ENCODE assay signal across 8 cellular contexts in genomic region chr6:68634503-68635411, GRCh38. TPM values are rescaled to one million over a fixed set of nuclear protein-coding genes. Genes with fewer than 3 reads are reported as not detected.
A peak's percentile ranks its signal among the peaks of the same experiment; 100 is the strongest.
DNase-seq lines count a peak whose midpoint lies in the region; ATAC-seq and TF ChIP-seq lines count a peak whose summit lies in the region.

ADGRB3 (plus strand) TSS chr6:68635282; CDS start chr6:68638676, 3,394 bp downstream.

- H3K79me2 ChIP-seq in H9 (ENCODE audit: insufficient read depth, low read length) = no peaks in the 10 kb centered on the region

- no peaks in the 10 kb centered on the region for H3K79me1 ChIP-seq in H9 (ENCODE audit: insufficient read depth, low read depth, low read length, poor library complexity, severe bottlenecking)

- H3K36me3 ChIP-seq in MG63 (no peaks in the 10 kb centered on the region), RWPE2 (ENCODE audit: low read depth) (no peaks in the 10 kb centered on the region), ovary (no peaks in the 10 kb centered on the region)

- no peak within 1 kb of the TSS for H4K5ac ChIP-seq in H9 (ENCODE audit: insufficient read length, low read depth, low read length)

- intact Hi-C loops in left ventricle myocardium superior (cut with micrococcal nuclease) = loop anchor here (5.0 kb wide), 1 partner anchor 143 kb away; no protein-coding TSS in a partner anchor
- intact Hi-C loops in ovary (cut with DNase I) = no loop called here

- no peak within 1 kb of the TSS for H2AK5ac ChIP-seq in H9 (ENCODE audit: insufficient read length, low read length)

- H3K9me3 Mint-ChIP-seq in H9 = no peaks in the 10 kb centered on the region; a peak in 3 of 5 replicates

- H3K9me3 ChIP-seq in H9 (ENCODE audit: control insufficient read depth, low read depth, low read length) (no peaks in the 10 kb centered on the region), MG63 (no peaks in the 10 kb centered on the region), RWPE2 (ENCODE audit: severe bottlenecking) (no peaks in the 10 kb centered on the region), ovary (no peaks in the 10 kb centered on the region)

- no peak within 1 kb of the TSS for H4K8ac ChIP-seq in H9 (replicated peaks; ENCODE audit: insufficient read length, low read depth, low read length)

- DNase-seq in GM10248 (ENCODE audit: extremely low spot score) (peak; percentile 57), H9 (peak; percentile 77), MG63 (peak; percentile 66), RWPE2 (ENCODE audit: low spot score) (peak; percentile 51), astrocyte of the hippocampus (ENCODE audit: low read depth, low spot score) (peak; percentile 95), left ventricle myocardium superior (peak; percentile 88), ovary (peak; percentile 82 to 87 (median 85))

- H3K4me1 Mint-ChIP-seq in H9 = peaks cover 22 to 25% of the 10 kb centered on the region in 2 experiments

- H2BK120ac ChIP-seq in H9 (ENCODE audit: low read depth, low read length, poor library complexity, severe bottlenecking) = no peak within 1 kb of the TSS

- no peak within 1 kb of the TSS for H3K18ac ChIP-seq in H9 (ENCODE audit: insufficient read length, low read depth, low read length)

- H3K9ac ChIP-seq in H9 (ENCODE audit: extremely low read depth, insufficient read length, low read length) = peak within 1 kb of the TSS; percentile 78

- no peak within 1 kb of the TSS for H3K27ac ChIP-seq in H9 (ENCODE audit: insufficient read length, low read depth, low read length)
- no peak within 1 kb of the TSS for H3K27ac ChIP-seq in RWPE2 (ENCODE audit: poor library complexity, severe bottlenecking)
- peak within 1 kb of the TSS; percentile 49 to 69 for H3K27ac ChIP-seq in ovary

- H3K36me3 Mint-ChIP-seq in H9 (ENCODE audit: insufficient read depth in 1 of 3, low read depth in 3 of 3) = no peaks in the 10 kb centered on the region

- CTCF ChIA-PET in GM10248 (lab: Yijun Ruan, JAX) = interaction anchor here (1.1 to 1.8 kb wide), 4 partner anchors 8 to 63 kb away, joined by 5 to 6 read pairs (median 6); no protein-coding TSS in a partner anchor

- peaks cover 76% of the 10 kb centered on the region for H3K27me3 Mint-ChIP-seq in H9 (ENCODE audit: low read depth)

- no peak within 1 kb of the TSS for H3K4ac ChIP-seq in H9 (ENCODE audit: low read depth, low read length)

- H3K56ac ChIP-seq in H9 (ENCODE audit: insufficient read length, low read depth, low read length) = no peak within 1 kb of the TSS

- peak within 1 kb of the TSS; percentile 93 for H3K4me2 ChIP-seq in H9 (ENCODE audit: insufficient read depth, insufficient read length, low read length)

- peak; percentile 19 for TF ChIP-seq POLR2A in ovary (IDR thresholded peaks at IDR 0.05)

- H2AFZ ChIP-seq in H9 (ENCODE audit: low read length) = peak within 1 kb of the TSS; percentile 86

- H3K27me3 ChIP-seq in H9 (ENCODE audit: insufficient read depth, low read length) (peaks cover 2% of the 10 kb centered on the region; the same call in 1 of the 2 replicates), MG63 (peaks cover 36% of the 10 kb centered on the region), RWPE2 (ENCODE audit: insufficient read depth, poor library complexity, severe bottlenecking) (peaks cover 89% of the 10 kb centered on the region), ovary (no peaks in the 10 kb centered on the region)

- no peak within 1 kb of the TSS for H2BK5ac ChIP-seq in H9 (ENCODE audit: insufficient read length, low read length)

- H3K4me3 Mint-ChIP-seq in H9 = peak within 1 kb of the TSS; percentile 89 to 96

- H2BK20ac ChIP-seq in H9 (ENCODE audit: low read depth, low read length, poor library complexity, severe bottlenecking) = no peak within 1 kb of the TSS

- TF ChIP-seq EP300 in ovary (IDR thresholded peaks at IDR 0.05) = no peak

- H3K23ac ChIP-seq in H9 (ENCODE audit: insufficient read length, low read depth, low read length) = no peak within 1 kb of the TSS

- peaks cover 17% of the 10 kb centered on the region for H3K23me2 ChIP-seq in H9 (ENCODE audit: insufficient read length, low read depth, low read length, poor library complexity, severe bottlenecking)

- H3K14ac ChIP-seq in H9 (ENCODE audit: insufficient read depth, low read length) = no peak within 1 kb of the TSS; the same call in 1 of the 2 replicates

- no peak within 1 kb of the TSS for H4K91ac ChIP-seq in H9 (ENCODE audit: insufficient read length, low read depth, low read length)

- no peak within 1 kb of the TSS for H2BK15ac ChIP-seq in H9 (ENCODE audit: low read depth, low read length)

- no peak for TF ChIP-seq CTCF in GM10248 (IDR thresholded peaks at IDR 0.05; ENCODE audit: control extremely low read depth, extremely low read depth, low read depth, missing control alignments)
- TF ChIP-seq CTCF in H9 (conservative IDR thresholded peaks at IDR 0.05) = peak; percentile 19; the same call in 2 of the 3 replicates
- peak; percentile 7 for TF ChIP-seq CTCF in RWPE2 (IDR thresholded peaks at IDR 0.05; ENCODE audit: poor library complexity, severe bottlenecking)
- TF ChIP-seq CTCF in ovary (IDR thresholded peaks at IDR 0.05) = no peak

- POLR2A ChIA-PET in GM10248 (lab: Yijun Ruan, JAX) = no interaction called here

- peak within 1 kb of the TSS; percentile 40 to 87 (median 45); a peak in 5 of 7 replicates for H3K27ac Mint-ChIP-seq in H9

- peaks cover 3% of the 10 kb centered on the region; the same call in 1 of the 2 replicates for H3K4me1 ChIP-seq in H9 (ENCODE audit: insufficient read depth, low read length)
- H3K4me1 ChIP-seq in RWPE2 (ENCODE audit: insufficient read depth, poor library complexity, severe bottlenecking) = no peaks in the 10 kb centered on the region
- no peaks in the 10 kb centered on the region for H3K4me1 ChIP-seq in ovary (ENCODE audit: insufficient read depth)

- no peaks in the 10 kb centered on the region for H4K20me1 ChIP-seq in H9 (ENCODE audit: control insufficient read depth, insufficient read depth, insufficient read length)

- no CpG with 5 or more reads among the region's 92 CpGs for WGBS in H9 (ENCODE audit: extremely low coverage, insufficient read length, low lambda C conversion rate)
- WGBS in ovary, 3 donors = 0 to 1% (median 0%) methylated on average over 80 to 92 of the region's 92 CpGs

- H2BK12ac ChIP-seq in H9 (ENCODE audit: insufficient read length, low read depth, low read length) = no peak within 1 kb of the TSS

- peak within 1 kb of the TSS; percentile 49 for H3K4me3 ChIP-seq in MG63
- peak within 1 kb of the TSS; percentile 35 for H3K4me3 ChIP-seq in RWPE2 (ENCODE audit: severe bottlenecking)
- H3K4me3 ChIP-seq in ovary = peak within 1 kb of the TSS; percentile 62

- no peak within 1 kb of the TSS for H3T11ph ChIP-seq in H9 (ENCODE audit: low read length)

- ATAC-seq in RWPE2 (ENCODE audit: low read depth) (peak; percentile 59), left ventricle myocardium superior (peak; percentile 95), GM18870 (IDR thresholded peaks at IDR 0.05; ENCODE audit: unreplicated experiment) (no peak)

RNA-seq across cellular contexts. Expression of gene ADGRB3, which starts in this region (rescaled TPM):
- total RNA-seq in H9 (2021) (0.22 and 0.37 TPM in 2 replicates), left ventricle myocardium superior (0.89 TPM), ovary (1 to 10 TPM in 4 of 7 donors, under 1 TPM in 3; 0.69 to 3.0 (median 1.4) TPM)
- total RNA-seq in MG63 (2014; rRNA removed; shearing (Covaris generic); ENCODE audit: low replicate concordance) = not detected in 2 replicates
- polyA plus RNA-seq in ovary = 1 to 10 TPM in 1 of 2 donors, under 1 TPM in 1; 0.28 to 2.3 TPM

Comparison
In these comparisons a context has a peak if more than half of its experiments do, and no peak if none do; other contexts are left out.
1. Peak in DNase-seq, H3K9ac ChIP-seq and H3K4me2 ChIP-seq in H9; RNA of the gene not detected or under 1 TPM.
2. Peak in DNase-seq and H3K4me3 ChIP-seq in MG63; RNA of the gene not detected or under 1 TPM.
3. Peak in DNase-seq and ATAC-seq in left ventricle myocardium superior; RNA of the gene not detected or under 1 TPM.
4. CTCF ChIP-seq: peak in H9 (single experiment) and RWPE2 (single experiment); none in GM10248 (single experiment) and ovary (0 of 3).
5. H3K27ac ChIP-seq: peak in ovary (2 of 2); none in H9 (single experiment) and RWPE2 (single experiment).
6. Peak in every context shown above with its lines, with median percentiles within 50 percentile points of each other: DNase-seq and H3K4me3 ChIP-seq.